ENCODE assay signal across 8 cellular contexts in the genomic region with DNA sequence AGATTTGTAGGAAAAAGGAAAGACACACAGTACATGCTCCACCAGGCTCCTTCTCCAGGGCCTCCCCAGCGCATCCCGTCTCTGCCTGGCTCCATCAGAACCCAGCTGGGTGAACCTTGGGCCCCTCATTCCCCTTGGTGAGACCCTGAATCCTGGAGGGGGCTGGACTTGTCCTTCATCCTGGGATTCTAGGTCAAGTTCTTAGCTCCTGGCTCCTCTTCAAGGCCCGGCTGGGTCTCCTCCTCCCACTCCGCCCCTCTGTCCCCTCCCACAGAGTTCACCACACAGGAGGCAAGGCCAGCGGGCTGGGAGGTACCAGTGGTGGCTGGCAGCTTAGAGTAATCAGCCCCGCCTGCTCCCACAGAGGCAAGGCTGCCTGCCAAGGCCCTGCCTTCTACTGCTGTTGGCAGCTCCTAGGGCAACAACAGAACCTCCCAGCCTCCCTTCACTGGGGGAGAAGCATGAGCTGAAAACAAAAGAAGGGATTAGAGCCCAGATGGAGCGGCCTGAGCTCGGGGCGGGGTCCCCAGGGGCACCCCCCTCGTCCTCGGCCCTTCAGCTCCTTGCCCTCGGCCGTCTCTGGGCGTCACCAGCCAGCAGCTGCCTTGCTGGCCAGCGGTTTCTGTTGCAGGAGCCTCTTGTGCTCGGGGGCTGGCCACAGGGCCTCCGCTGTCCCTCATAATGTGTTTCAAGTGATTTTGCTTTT. TPM values are rescaled to one million over a fixed set of nuclear protein-coding genes. Genes with fewer than 3 reads are reported as not detected.
DNase-seq lines count a peak whose midpoint lies in the region; ATAC-seq, FAIRE-seq and TF ChIP-seq lines count a peak whose summit lies in the region.

No MANE protein-coding gene starts in this region.

- DNase-seq in AG04449 (ENCODE audit: low read depth, low spot score) = no peak
- peak; percentile 31 for DNase-seq in GM13976 (ENCODE audit: low spot score)
- DNase-seq in NCI-H2171 treated with DMSO at 0.1 percent for 48 hours (lab: John Stamatoyannopoulos, UW) = peak; percentile 80
- DNase-seq in activated naive CD4-positive, alpha-beta T cell treated with anti-CD3 and anti-CD28 coated beads, Interleukin-2, amount 50 U/mL, for 72 hours (ENCODE audit: low spot score in 2 of 2) = no peak
- DNase-seq in frontal cortex (ENCODE audit: low spot score in 2 of 2) = peak; percentile 52 to 79

- H3K9me3 ChIP-seq in neutrophil = no peaks in the 10 kb centered on the region

- no peak for TF ChIP-seq CTCF in AG04449 (IDR thresholded peaks at IDR 0.05; ENCODE audit: insufficient read depth, low read length, missing control alignments)
- TF ChIP-seq CTCF in GM13976 (IDR thresholded peaks at IDR 0.05; ENCODE audit: borderline replicate concordance, control extremely low read depth, extremely low read depth, insufficient read depth, missing control alignments) = no peak
- TF ChIP-seq CTCF in neutrophil (IDR thresholded peaks at IDR 0.05) = no peak

- H3K27me3 ChIP-seq in neutrophil = no peaks in the 10 kb centered on the region

- H3K9me3 Mint-ChIP-seq in activated naive CD4-positive, alpha-beta T cell treated with anti-CD3 and anti-CD28 coated beads, Interleukin-2, amount 50 U/mL, for 72 hours = no peaks in the 10 kb centered on the region

- H3K27ac ChIP-seq in neutrophil = peak overlapping the region; percentile 23

- in situ Hi-C loops in GM13976 (cut with MboI; ENCODE audit: low sequenced_read_pairs, unreplicated experiment) = no loop called here

- H3K36me3 ChIP-seq in neutrophil = no peaks in the 10 kb centered on the region

- no peaks in the 10 kb centered on the region for H3K36me3 Mint-ChIP-seq in activated naive CD4-positive, alpha-beta T cell treated with anti-CD3 and anti-CD28 coated beads, Interleukin-2, amount 50 U/mL, for 72 hours

- ATAC-seq in activated naive CD4-positive, alpha-beta T cell treated with anti-CD3 and anti-CD28 coated beads, Interleukin-2, amount 50 U/mL, for 72 hours = peak; percentile 70 to 75
- ATAC-seq in HG03280 (IDR thresholded peaks at IDR 0.05; ENCODE audit: unreplicated experiment) (no peak), GM21423 (IDR thresholded peaks at IDR 0.05; ENCODE audit: unreplicated experiment) (no peak)

- no peak for FAIRE-seq in frontal cortex (lab: Jason Lieb, UNC)

- POLR2A ChIA-PET in AG04449 (lab: Yijun Ruan, JAX) = interaction anchor here (0.7 to 1.1 kb wide), 3 partner anchors 35 to 62 kb away, joined by 3 read pairs; no protein-coding TSS in a partner anchor

- H3K4me1 ChIP-seq in neutrophil (ENCODE audit: control insufficient read depth in 1 of 2, insufficient read depth in 1 of 2, low read depth in 1 of 2, low read length in 1 of 2) = peaks cover 80% of the 10 kb centered on the region in 2 experiments

- CTCF ChIA-PET in AG04449 (lab: Yijun Ruan, JAX) = interaction anchor here (0.7 to 1.4 kb wide), 3 partner anchors 10 to 201 kb away, joined by 3 to 4 read pairs (median 3); no protein-coding TSS in a partner anchor

- no peak overlapping the region for H3K27ac Mint-ChIP-seq in activated naive CD4-positive, alpha-beta T cell treated with anti-CD3 and anti-CD28 coated beads, Interleukin-2, amount 50 U/mL, for 72 hours

- H3K4me3 ChIP-seq in AG04449 (ENCODE audit: low read depth, low read length) (peak overlapping the region; percentile 6; the same call in 1 of the 2 replicates), neutrophil (ENCODE audit: low read depth in 1 of 2, low read length in 1 of 2) (no peak overlapping the region)

RNA-seq across cellular contexts. Expression of a gene that starts 49.4 kb away (rescaled TPM):
- total RNA-seq in activated naive CD4-positive, alpha-beta T cell treated with anti-CD3 and anti-CD28 coated beads, Interleukin-2, amount 50 U/mL, for 72 hours = 100 to 1,000 TPM; 293 to 408 TPM
- total RNA-seq in frontal cortex = 218 TPM

Comparison
In these comparisons a context has a peak if more than half of its experiments do, and no peak if none do; other contexts are left out.
1. DNase-seq: peak in GM13976 (single experiment), NCI-H2171 treated with DMSO at 0.1 percent for 48 hours (single experiment) and frontal cortex (2 of 2); none in AG04449 (single experiment) and activated naive CD4-positive, alpha-beta T cell treated with anti-CD3 and anti-CD28 coated beads, Interleukin-2, amount 50 U/mL, for 72 hours (0 of 2).
2. ATAC-seq: peak in activated naive CD4-positive, alpha-beta T cell treated with anti-CD3 and anti-CD28 coated beads, Interleukin-2, amount 50 U/mL, for 72 hours (2 of 2); none in HG03280 (single experiment) and GM21423 (single experiment).